In the genomic region with DNA sequence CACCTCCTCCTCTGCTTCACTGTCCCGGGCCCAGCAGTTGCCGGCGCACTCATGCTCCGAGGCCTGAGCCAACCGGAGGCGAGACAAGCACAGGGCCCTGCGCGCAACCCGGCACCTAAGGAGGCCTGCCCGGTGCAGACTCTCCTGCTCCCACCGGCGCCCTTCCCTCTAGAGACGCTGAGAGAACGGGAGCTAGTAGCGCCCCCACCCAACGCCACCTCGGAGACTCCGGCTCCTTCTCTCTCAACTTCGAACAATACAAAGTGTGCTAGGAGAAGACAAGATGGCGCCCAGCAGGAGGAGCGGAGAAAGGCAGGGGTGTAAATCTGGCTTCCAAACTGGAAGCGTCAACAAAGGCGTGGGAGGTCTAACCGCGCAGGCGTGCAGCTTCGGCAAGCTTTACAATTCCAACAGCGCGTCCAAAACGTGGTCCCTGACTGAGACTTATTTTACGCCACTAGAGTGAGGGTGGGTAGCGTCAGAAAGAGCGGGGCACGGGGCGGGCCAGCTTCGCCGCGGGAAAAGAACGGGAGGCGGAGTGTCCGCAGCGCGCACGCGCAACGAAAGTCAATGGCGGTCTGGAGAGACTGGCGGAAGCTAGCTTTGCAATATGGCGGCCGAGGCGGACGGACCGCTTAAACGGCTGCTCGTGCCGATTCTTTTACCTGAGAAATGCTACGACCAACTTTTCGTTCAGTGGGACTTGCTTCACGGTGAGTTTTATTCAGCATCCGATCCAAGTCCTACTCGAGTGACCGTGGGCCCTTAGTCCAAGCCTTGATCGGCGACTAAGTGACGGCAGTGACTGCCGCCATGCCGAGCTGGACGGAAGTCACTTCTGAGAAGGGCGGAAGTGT, we compare ENCODE assay signal across 1 cellular context.
TF ChIP-seq lines count a peak whose summit lies in the region.

A gene (plus strand): TSS at position 600 of the 857 bp plus-strand sequence. CDS start 11 bp downstream, at position 611.

TF ChIP-seq in HepG2, 621 proteins besides CTCF, POLR2A, EP300 and RAD21 (continued from another document):
- TF ChIP-seq, protein P1, sequence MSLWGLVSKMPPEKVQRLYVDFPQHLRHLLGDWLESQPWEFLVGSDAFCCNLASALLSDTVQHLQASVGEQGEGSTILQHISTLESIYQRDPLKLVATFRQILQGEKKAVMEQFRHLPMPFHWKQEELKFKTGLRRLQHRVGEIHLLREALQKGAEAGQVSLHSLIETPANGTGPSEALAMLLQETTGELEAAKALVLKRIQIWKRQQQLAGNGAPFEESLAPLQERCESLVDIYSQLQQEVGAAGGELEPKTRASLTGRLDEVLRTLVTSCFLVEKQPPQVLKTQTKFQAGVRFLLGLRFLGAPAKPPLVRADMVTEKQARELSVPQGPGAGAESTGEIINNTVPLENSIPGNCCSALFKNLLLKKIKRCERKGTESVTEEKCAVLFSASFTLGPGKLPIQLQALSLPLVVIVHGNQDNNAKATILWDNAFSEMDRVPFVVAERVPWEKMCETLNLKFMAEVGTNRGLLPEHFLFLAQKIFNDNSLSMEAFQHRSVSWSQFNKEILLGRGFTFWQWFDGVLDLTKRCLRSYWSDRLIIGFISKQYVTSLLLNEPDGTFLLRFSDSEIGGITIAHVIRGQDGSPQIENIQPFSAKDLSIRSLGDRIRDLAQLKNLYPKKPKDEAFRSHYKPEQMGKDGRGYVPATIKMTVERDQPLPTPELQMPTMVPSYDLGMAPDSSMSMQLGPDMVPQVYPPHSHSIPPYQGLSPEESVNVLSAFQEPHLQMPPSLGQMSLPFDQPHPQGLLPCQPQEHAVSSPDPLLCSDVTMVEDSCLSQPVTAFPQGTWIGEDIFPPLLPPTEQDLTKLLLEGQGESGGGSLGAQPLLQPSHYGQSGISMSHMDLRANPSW (CRISPR knock-in tag; IDR thresholded peaks at IDR 0.05; ENCODE audit: borderline replicate concordance): peak; percentile 64; the same call in 1 of the 2 replicates
- TF ChIP-seq CCDC6 (CRISPR knock-in tag; IDR thresholded peaks at IDR 0.05): peak; percentile 55; the same call in 1 of the 2 replicates
- TF ChIP-seq ZNF564 (CRISPR knock-in tag; IDR thresholded peaks at IDR 0.05): peak; percentile 72; the same call in 1 of the 2 replicates
- TF ChIP-seq WIZ (CRISPR knock-in tag; IDR thresholded peaks at IDR 0.05): no peak; the same call in 1 of the 2 replicates
